In the genomic region with DNA sequence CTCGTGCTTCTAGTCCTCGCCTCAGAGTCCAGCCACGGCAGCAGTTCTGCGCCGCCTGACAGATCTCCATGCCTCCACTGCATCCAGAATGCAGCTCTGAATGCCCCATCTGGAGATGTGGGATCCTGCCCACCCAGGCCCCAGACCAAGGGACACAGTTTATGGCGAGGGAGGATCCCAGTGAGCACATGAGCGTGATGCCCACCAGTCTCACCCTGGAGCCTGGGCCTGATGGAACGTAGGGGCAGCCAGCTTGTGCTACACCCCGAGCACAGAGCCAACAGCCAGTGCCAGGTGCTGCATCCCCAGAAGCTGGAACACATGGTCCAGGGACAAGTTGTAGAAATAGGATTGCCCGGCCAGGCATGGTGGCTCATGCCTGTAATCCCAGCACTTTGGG, we compare ENCODE assay signal across 2 cellular contexts.
TF ChIP-seq lines count a peak whose summit lies in the region.

No MANE protein-coding gene starts in this region.

TF ChIP-seq in HepG2, 621 proteins besides CTCF, POLR2A, EP300 and RAD21:
- TF ChIP-seq SP2 (CRISPR knock-in tag; IDR thresholded peaks at IDR 0.05) (no peak), CHD4 (IDR thresholded peaks at IDR 0.05; ENCODE audit: borderline replicate concordance, low read length) (0 out of 2 replicates have a peak, but pooled peaks have one; percentile 19)

TF ChIP-seq in GM23338, 12 proteins besides CTCF, POLR2A, EP300 and RAD21:
- no peak for TF ChIP-seq ZNF114 (CRISPR knock-in tag; IDR thresholded peaks at IDR 0.05)
- TF ChIP-seq, protein P1, sequence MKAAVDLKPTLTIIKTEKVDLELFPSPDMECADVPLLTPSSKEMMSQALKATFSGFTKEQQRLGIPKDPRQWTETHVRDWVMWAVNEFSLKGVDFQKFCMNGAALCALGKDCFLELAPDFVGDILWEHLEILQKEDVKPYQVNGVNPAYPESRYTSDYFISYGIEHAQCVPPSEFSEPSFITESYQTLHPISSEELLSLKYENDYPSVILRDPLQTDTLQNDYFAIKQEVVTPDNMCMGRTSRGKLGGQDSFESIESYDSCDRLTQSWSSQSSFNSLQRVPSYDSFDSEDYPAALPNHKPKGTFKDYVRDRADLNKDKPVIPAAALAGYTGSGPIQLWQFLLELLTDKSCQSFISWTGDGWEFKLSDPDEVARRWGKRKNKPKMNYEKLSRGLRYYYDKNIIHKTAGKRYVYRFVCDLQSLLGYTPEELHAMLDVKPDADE (IDR thresholded peaks at IDR 0.05), result no peak
- no peak for TF ChIP-seq JUNB (IDR thresholded peaks at IDR 0.05; ENCODE audit: unreplicated experiment)
- TF ChIP-seq, protein P2, sequence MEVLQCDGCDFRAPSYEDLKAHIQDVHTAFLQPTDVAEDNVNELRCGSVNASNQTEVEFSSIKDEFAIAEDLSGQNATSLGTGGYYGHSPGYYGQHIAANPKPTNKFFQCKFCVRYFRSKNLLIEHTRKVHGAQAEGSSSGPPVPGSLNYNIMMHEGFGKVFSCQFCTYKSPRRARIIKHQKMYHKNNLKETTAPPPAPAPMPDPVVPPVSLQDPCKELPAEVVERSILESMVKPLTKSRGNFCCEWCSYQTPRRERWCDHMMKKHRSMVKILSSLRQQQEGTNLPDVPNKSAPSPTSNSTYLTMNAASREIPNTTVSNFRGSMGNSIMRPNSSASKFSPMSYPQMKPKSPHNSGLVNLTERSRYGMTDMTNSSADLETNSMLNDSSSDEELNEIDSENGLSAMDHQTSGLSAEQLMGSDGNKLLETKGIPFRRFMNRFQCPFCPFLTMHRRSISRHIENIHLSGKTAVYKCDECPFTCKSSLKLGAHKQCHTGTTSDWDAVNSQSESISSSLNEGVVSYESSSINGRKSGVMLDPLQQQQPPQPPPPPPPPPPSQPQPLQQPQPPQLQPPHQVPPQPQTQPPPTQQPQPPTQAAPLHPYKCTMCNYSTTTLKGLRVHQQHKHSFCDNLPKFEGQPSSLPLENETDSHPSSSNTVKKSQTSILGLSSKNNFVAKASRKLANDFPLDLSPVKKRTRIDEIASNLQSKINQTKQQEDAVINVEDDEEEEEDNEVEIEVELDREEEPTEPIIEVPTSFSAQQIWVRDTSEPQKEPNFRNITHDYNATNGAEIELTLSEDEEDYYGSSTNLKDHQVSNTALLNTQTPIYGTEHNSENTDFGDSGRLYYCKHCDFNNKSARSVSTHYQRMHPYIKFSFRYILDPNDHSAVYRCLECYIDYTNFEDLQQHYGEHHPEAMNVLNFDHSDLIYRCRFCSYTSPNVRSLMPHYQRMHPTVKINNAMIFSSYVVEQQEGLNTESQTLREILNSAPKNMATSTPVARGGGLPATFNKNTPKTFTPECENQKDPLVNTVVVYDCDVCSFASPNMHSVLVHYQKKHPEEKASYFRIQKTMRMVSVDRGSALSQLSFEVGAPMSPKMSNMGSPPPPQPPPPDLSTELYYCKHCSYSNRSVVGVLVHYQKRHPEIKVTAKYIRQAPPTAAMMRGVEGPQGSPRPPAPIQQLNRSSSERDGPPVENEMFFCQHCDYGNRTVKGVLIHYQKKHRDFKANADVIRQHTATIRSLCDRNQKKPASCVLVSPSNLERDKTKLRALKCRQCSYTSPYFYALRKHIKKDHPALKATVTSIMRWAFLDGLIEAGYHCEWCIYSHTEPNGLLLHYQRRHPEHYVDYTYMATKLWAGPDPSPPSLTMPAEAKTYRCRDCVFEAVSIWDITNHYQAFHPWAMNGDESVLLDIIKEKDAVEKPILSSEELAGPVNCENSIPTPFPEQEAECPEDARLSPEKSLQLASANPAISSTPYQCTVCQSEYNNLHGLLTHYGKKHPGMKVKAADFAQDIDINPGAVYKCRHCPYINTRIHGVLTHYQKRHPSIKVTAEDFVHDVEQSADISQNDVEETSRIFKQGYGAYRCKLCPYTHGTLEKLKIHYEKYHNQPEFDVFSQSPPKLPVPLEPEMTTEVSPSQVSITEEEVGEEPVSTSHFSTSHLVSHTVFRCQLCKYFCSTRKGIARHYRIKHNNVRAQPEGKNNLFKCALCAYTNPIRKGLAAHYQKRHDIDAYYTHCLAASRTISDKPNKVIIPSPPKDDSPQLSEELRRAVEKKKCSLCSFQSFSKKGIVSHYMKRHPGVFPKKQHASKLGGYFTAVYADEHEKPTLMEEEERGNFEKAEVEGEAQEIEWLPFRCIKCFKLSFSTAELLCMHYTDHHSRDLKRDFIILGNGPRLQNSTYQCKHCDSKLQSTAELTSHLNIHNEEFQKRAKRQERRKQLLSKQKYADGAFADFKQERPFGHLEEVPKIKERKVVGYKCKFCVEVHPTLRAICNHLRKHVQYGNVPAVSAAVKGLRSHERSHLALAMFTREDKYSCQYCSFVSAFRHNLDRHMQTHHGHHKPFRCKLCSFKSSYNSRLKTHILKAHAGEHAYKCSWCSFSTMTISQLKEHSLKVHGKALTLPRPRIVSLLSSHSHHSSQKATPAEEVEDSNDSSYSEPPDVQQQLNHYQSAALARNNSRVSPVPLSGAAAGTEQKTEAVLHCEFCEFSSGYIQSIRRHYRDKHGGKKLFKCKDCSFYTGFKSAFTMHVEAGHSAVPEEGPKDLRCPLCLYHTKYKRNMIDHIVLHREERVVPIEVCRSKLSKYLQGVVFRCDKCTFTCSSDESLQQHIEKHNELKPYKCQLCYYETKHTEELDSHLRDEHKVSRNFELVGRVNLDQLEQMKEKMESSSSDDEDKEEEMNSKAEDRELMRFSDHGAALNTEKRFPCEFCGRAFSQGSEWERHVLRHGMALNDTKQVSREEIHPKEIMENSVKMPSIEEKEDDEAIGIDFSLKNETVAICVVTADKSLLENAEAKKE (CRISPR knock-in tag; IDR thresholded peaks at IDR 0.05), result no peak
- TF ChIP-seq STAT1 (IDR thresholded peaks at IDR 0.05; ENCODE audit: unreplicated experiment), result no peak
- TF ChIP-seq CREB1 (CRISPR knock-in tag; IDR thresholded peaks at IDR 0.05; ENCODE audit: low read depth), result no peak
- no peak for TF ChIP-seq EZH2 (IDR thresholded peaks at IDR 0.05; ENCODE audit: low read depth, unreplicated experiment)
- TF ChIP-seq, protein P3, sequence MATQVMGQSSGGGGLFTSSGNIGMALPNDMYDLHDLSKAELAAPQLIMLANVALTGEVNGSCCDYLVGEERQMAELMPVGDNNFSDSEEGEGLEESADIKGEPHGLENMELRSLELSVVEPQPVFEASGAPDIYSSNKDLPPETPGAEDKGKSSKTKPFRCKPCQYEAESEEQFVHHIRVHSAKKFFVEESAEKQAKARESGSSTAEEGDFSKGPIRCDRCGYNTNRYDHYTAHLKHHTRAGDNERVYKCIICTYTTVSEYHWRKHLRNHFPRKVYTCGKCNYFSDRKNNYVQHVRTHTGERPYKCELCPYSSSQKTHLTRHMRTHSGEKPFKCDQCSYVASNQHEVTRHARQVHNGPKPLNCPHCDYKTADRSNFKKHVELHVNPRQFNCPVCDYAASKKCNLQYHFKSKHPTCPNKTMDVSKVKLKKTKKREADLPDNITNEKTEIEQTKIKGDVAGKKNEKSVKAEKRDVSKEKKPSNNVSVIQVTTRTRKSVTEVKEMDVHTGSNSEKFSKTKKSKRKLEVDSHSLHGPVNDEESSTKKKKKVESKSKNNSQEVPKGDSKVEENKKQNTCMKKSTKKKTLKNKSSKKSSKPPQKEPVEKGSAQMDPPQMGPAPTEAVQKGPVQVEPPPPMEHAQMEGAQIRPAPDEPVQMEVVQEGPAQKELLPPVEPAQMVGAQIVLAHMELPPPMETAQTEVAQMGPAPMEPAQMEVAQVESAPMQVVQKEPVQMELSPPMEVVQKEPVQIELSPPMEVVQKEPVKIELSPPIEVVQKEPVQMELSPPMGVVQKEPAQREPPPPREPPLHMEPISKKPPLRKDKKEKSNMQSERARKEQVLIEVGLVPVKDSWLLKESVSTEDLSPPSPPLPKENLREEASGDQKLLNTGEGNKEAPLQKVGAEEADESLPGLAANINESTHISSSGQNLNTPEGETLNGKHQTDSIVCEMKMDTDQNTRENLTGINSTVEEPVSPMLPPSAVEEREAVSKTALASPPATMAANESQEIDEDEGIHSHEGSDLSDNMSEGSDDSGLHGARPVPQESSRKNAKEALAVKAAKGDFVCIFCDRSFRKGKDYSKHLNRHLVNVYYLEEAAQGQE (IDR thresholded peaks at IDR 0.05; ENCODE audit: unreplicated experiment), result no peak
- TF ChIP-seq ZNF331 (CRISPR knock-in tag; IDR thresholded peaks at IDR 0.05; ENCODE audit: low read depth), result no peak
- TF ChIP-seq POLR2AphosphoS5 (IDR thresholded peaks at IDR 0.05; ENCODE audit: low read depth), result no peak
- TF ChIP-seq EZH2phosphoT487 (IDR thresholded peaks at IDR 0.05; ENCODE audit: unreplicated experiment), result no peak
- TF ChIP-seq NANOG (IDR thresholded peaks at IDR 0.05; ENCODE audit: borderline replicate concordance), result no peak
